ENCODE assay signal across 8 cellular contexts in genomic region chr7:99504603-99505323, GRCh38. TPM values are rescaled to one million over a fixed set of nuclear protein-coding genes. Genes with fewer than 3 reads are reported as not detected.
DNase-seq lines count a peak whose midpoint lies in the region; ATAC-seq and TF ChIP-seq lines count a peak whose summit lies in the region.

Gene ZKSCAN5, plus strand, starts transcription at chr7:99504662. Its CDS starts 1,383 bp downstream, at chr7:99506045.

- ATAC-seq in activated T-helper 17 cell treated with anti-CD3 and anti-CD28 coated beads, Interleukin-2, amount 50 U/mL, for 72 hours (replicated peaks), result peak; percentile 89
- peak; percentile 84 to 95 (median 85) for ATAC-seq in natural killer cell

- peak within 1 kb of the TSS; percentile 70 for H3K4me3 ChIP-seq in LNCaP clone FGC (ENCODE audit: low read depth, low read length)

- peaks cover 31% of the 10 kb centered on the region for H3K36me3 Mint-ChIP-seq in activated T-helper 17 cell treated with anti-CD3 and anti-CD28 coated beads, Interleukin-2, amount 50 U/mL, for 72 hours (ENCODE audit: low read depth)
- no peaks in the 10 kb centered on the region for H3K36me3 Mint-ChIP-seq in natural killer cell

- H3K4me1 Mint-ChIP-seq in activated T-helper 17 cell treated with anti-CD3 and anti-CD28 coated beads, Interleukin-2, amount 50 U/mL, for 72 hours, result peaks cover 14% of the 10 kb centered on the region
- peaks cover 18 to 24% of the 10 kb centered on the region in 2 donors for H3K4me1 Mint-ChIP-seq in natural killer cell

- H3K27ac Mint-ChIP-seq in activated T-helper 17 cell treated with anti-CD3 and anti-CD28 coated beads, Interleukin-2, amount 50 U/mL, for 72 hours, result peak within 1 kb of the TSS; percentile 91
- peak within 1 kb of the TSS; percentile 95 to 96 for H3K27ac Mint-ChIP-seq in natural killer cell

- TF ChIP-seq CTCF in LNCaP clone FGC (IDR thresholded peaks at IDR 0.05; ENCODE audit: control insufficient read depth, extremely low read depth, insufficient read depth) (0 out of 2 replicates have a peak, but pooled peaks have one; percentile 0), natural killer cell (IDR thresholded peaks at IDR 0.05) (no peak)

- intact Hi-C loops in natural killer cell (cut with micrococcal nuclease), result loop anchor here (1.0 to 10.0 kb wide), 5 partner anchors 38 to 130 kb away; partner anchors contain the start of genes ARPC1B, ATP5MF, BUD31 and FAM200A

- H3K9me3 Mint-ChIP-seq in activated T-helper 17 cell treated with anti-CD3 and anti-CD28 coated beads, Interleukin-2, amount 50 U/mL, for 72 hours, result no peaks in the 10 kb centered on the region
- H3K9me3 Mint-ChIP-seq in natural killer cell, result no peaks in the 10 kb centered on the region

- H3K4me3 Mint-ChIP-seq in activated T-helper 17 cell treated with anti-CD3 and anti-CD28 coated beads, Interleukin-2, amount 50 U/mL, for 72 hours, result peak within 1 kb of the TSS; percentile 85
- peak within 1 kb of the TSS; percentile 98 for H3K4me3 Mint-ChIP-seq in natural killer cell

- H3K27me3 Mint-ChIP-seq in activated T-helper 17 cell treated with anti-CD3 and anti-CD28 coated beads, Interleukin-2, amount 50 U/mL, for 72 hours, result no peaks in the 10 kb centered on the region
- no peaks in the 10 kb centered on the region for H3K27me3 Mint-ChIP-seq in natural killer cell (ENCODE audit: low read depth in 2 of 2)

- DNase-seq in EH (ENCODE audit: low read depth) (peak; percentile 97), GOT3 (lab: John Stamatoyannopoulos, UW) (peak; percentile 97), LNCaP clone FGC (ENCODE audit: low read depth) (peak; percentile 89), RPMI8226 (peak; percentile 98), fibroblast of peridontal ligament (ENCODE audit: extremely low read depth) (peak; percentile 95), natural killer cell (peak; percentile 97)
- DNase-seq in stimulated activated naive CD4-positive, alpha-beta T cell (lab: John Stamatoyannopoulos, UW), result peak; percentile 93 to 100 (median 98)

RNA-seq across cellular contexts. Expression of gene ZKSCAN5, which starts in this region (rescaled TPM):
- total RNA-seq in activated T-helper 17 cell treated with anti-CD3 and anti-CD28 coated beads, Interleukin-2, amount 50 U/mL, for 72 hours, result 10 to 100 TPM; 11.5 to 12.2 TPM
- 1 to 10 TPM; 6.8 to 9.7 (median 7.4) TPM for total RNA-seq in natural killer cell

Comparison
In these comparisons a context has a peak if more than half of its experiments do, and no peak if none do; other contexts are left out.
1. Peak in every context shown above with its lines: DNase-seq, ATAC-seq and H3K4me3 ChIP-seq.